ENCODE assay signal across 1 cellular context in genomic region chr2:164514491-164514890, GRCh38.
TF ChIP-seq lines count a peak whose summit lies in the region.

No MANE protein-coding gene starts in this region.

TF ChIP-seq in liver, 16 proteins besides CTCF, POLR2A, EP300 and RAD21 (continued from another document):
- TF ChIP-seq FOXA1 (IDR thresholded peaks at IDR 0.05) (no peak), RXRA (IDR thresholded peaks at IDR 0.05) (peak; percentile 61 to 70), REST (IDR thresholded peaks at IDR 0.05) (peak; percentile 55)
